Comparison of ENCODE assay signal across 19 cellular contexts in genomic region chr9:87213948-87214347, GRCh38.
DNase-seq lines count a peak whose midpoint lies in the region; ATAC-seq and TF ChIP-seq lines count a peak whose summit lies in the region.
"Had no signal": no experiment of that assay in that cellular context is flagged by ENCODE, and none has a peak within 500 bp of the region (broad histone marks: within the 10 kb centered on the region; RNA-seq: fewer than 3 reads in every experiment).

No MANE protein-coding gene starts in this region.

- H3K4me3 Mint-ChIP-seq in natural killer cell treated with Interleukin-12 subunit alpha and Interleukin-12 subunit beta and Interleukin-15 and Interleukin-18, amount 100 ng/mL, for 72 hours: peak overlapping the region; percentile 5
- H3K4me3 Mint-ChIP-seq in natural killer cell (no peak overlapping the region), MCF 10A (ENCODE audit: unreplicated experiment) (no peak overlapping the region)
- H3K4me3 Mint-ChIP-seq: brain had no signal

- no peak for TF ChIP-seq CTCF in natural killer cell (IDR thresholded peaks at IDR 0.05)
- no peak for TF ChIP-seq CTCF in MCF 10A (IDR thresholded peaks at IDR 0.05; ENCODE audit: unreplicated experiment)

- CTCF ChIA-PET in MCF 10A (lab: Yijun Ruan, JAX): no interaction called here

- H3K9me3 Mint-ChIP-seq in natural killer cell treated with Interleukin-12 subunit alpha and Interleukin-12 subunit beta and Interleukin-15 and Interleukin-18, amount 100 ng/mL, for 72 hours: no peaks in the 10 kb centered on the region
- H3K9me3 Mint-ChIP-seq in natural killer cell (no peaks in the 10 kb centered on the region), MCF 10A (ENCODE audit: unreplicated experiment) (no peaks in the 10 kb centered on the region)
- H3K9me3 Mint-ChIP-seq: activated T-helper 2 cell treated with anti-CD3 and anti-CD28 coated beads, Interferon-gamma antibody, Interleukin-2, Interleukin-4, amounts not matched to agents 10 μg/mL and 5 μg/mL and 100 μg/mL, durations not matched to agents 14 hours and 24 hours and 36 hours had no signal

- H3K4me1 Mint-ChIP-seq in natural killer cell treated with Interleukin-12 subunit alpha and Interleukin-12 subunit beta and Interleukin-15 and Interleukin-18, amount 100 ng/mL, for 72 hours (ENCODE audit: low read depth in 2 of 2): peaks cover 0 to 8% of the 10 kb centered on the region in 2 donors
- H3K4me1 Mint-ChIP-seq in natural killer cell: no peaks in the 10 kb centered on the region
- H3K4me1 Mint-ChIP-seq in MCF 10A (ENCODE audit: insufficient read depth, unreplicated experiment): peaks cover 17% of the 10 kb centered on the region

- H3K27me3 Mint-ChIP-seq in natural killer cell treated with Interleukin-12 subunit alpha and Interleukin-12 subunit beta and Interleukin-15 and Interleukin-18, amount 100 ng/mL, for 72 hours: peaks cover 15 to 36% of the 10 kb centered on the region in 2 donors
- H3K27me3 Mint-ChIP-seq in natural killer cell (ENCODE audit: low read depth in 2 of 2) (peaks cover 13 to 57% of the 10 kb centered on the region in 2 donors), MCF 10A (ENCODE audit: insufficient read depth, unreplicated experiment) (no peaks in the 10 kb centered on the region)

- H3K27ac Mint-ChIP-seq in natural killer cell treated with Interleukin-12 subunit alpha and Interleukin-12 subunit beta and Interleukin-15 and Interleukin-18, amount 100 ng/mL, for 72 hours: peak overlapping the region; percentile 40 to 45
- H3K27ac Mint-ChIP-seq in natural killer cell (no peak overlapping the region), MCF 10A (ENCODE audit: low read depth, unreplicated experiment) (peak overlapping the region; percentile 76)
- H3K27ac Mint-ChIP-seq: activated T-helper 2 cell treated with anti-CD3 and anti-CD28 coated beads, Interferon-gamma antibody, Interleukin-2, Interleukin-4, amounts not matched to agents 10 μg/mL and 5 μg/mL and 100 μg/mL, durations not matched to agents 14 hours and 24 hours and 36 hours; brain had no signal

- DNase-seq in natural killer cell treated with Interleukin-12 subunit alpha and Interleukin-12 subunit beta and Interleukin-15 and Interleukin-18, amount 100 ng/mL, for 72 hours (ENCODE audit: low spot score): no peak
- no peak for DNase-seq in natural killer cell
- DNase-seq in MCF 10A (ENCODE audit: unreplicated experiment): no peak
- DNase-seq in islet precursor cell: peak; percentile 65
- DNase-seq in NCI-H69 (lab: John Stamatoyannopoulos, UW): no peak
- no peak for DNase-seq in NCI-H524 treated with DMSO at 0.1 percent for 48 hours (lab: John Stamatoyannopoulos, UW)
- DNase-seq: activated CD4-positive, alpha-beta T cell treated with anti-CD3 and anti-CD28 coated beads for 48 hours; foreskin fibroblast; GF-D8; Kasumi-1; NCI-H2171 treated with DMSO at 0.1 percent for 48 hours; NCI-H774; OCI-M1; SHP77 treated with DMSO at 0.1 percent for 48 hours; stimulated activated CD8-positive, alpha-beta memory T cell treated with anti-CD3 and anti-CD28 coated beads, Interleukin-4, amount 100 ng/mL, for 48 hours had no signal

- intact Hi-C loops in natural killer cell (cut with micrococcal nuclease) (no loop called here), MCF 10A (cut with micrococcal nuclease) (loop anchor here (5.0 kb wide), 1 partner anchor 267 kb away; the partner anchor contains the start of gene GAS1)

- no peaks in the 10 kb centered on the region for H3K36me3 Mint-ChIP-seq in natural killer cell treated with Interleukin-12 subunit alpha and Interleukin-12 subunit beta and Interleukin-15 and Interleukin-18, amount 100 ng/mL, for 72 hours
- H3K36me3 Mint-ChIP-seq in natural killer cell (no peaks in the 10 kb centered on the region), MCF 10A (ENCODE audit: insufficient read depth, unreplicated experiment) (no peaks in the 10 kb centered on the region)
- H3K36me3 Mint-ChIP-seq: brain had no signal

- BruUV-seq in MCF 10A (replicated peaks; lab: Mats Ljungman, UMichigan): no TSS peak

- peak in 1 of 2 donors; percentile 94 for ATAC-seq in natural killer cell treated with Interleukin-12 subunit alpha and Interleukin-12 subunit beta and Interleukin-15 and Interleukin-18, amount 100 ng/mL, for 72 hours
- ATAC-seq in natural killer cell: no peak
- no peak for ATAC-seq in HG02981 (IDR thresholded peaks at IDR 0.05; ENCODE audit: unreplicated experiment)
- no peak for ATAC-seq in GM21576 (IDR thresholded peaks at IDR 0.05; ENCODE audit: unreplicated experiment)

- POLR2A ChIA-PET in MCF 10A (lab: Yijun Ruan, JAX): interaction anchor here (0.7 to 2.1 kb wide), 2 partner anchors 20 to 729 kb away, joined by 3 to 7 read pairs; no protein-coding TSS in a partner anchor

Comparison
In these comparisons a context has a peak if more than half of its experiments do, and no peak if none do; other contexts are left out.
1. H3K27ac Mint-ChIP-seq: peak in natural killer cell treated with Interleukin-12 subunit alpha and Interleukin-12 subunit beta and Interleukin-15 and Interleukin-18, amount 100 ng/mL, for 72 hours (2 of 2) and MCF 10A (single experiment); none in natural killer cell (0 of 2).